ENCODE assay signal across 17 cellular contexts in genomic region chr22:37631448-37632173, GRCh38. TPM values are rescaled to one million over a fixed set of nuclear protein-coding genes. Genes with fewer than 3 reads are reported as not detected.
DNase-seq lines count a peak whose midpoint lies in the region; ATAC-seq and TF ChIP-seq lines count a peak whose summit lies in the region.
"Had no signal": no experiment of that assay in that cellular context is flagged by ENCODE, and none has a peak within 500 bp of the region (broad histone marks: within the 10 kb centered on the region; RNA-seq: fewer than 3 reads in every experiment).

No MANE protein-coding gene starts in this region.

- no peaks in the 10 kb centered on the region for H3K27me3 Mint-ChIP-seq in CD4-positive, alpha-beta T cell
- H3K27me3 Mint-ChIP-seq in chondrocyte (ENCODE audit: low read depth) = no peaks in the 10 kb centered on the region
- no peaks in the 10 kb centered on the region for H3K27me3 Mint-ChIP-seq in nephron (ENCODE audit: low read depth)

- POLR2A ChIA-PET in CD4-positive, alpha-beta T cell (lab: Charles Lee) = interaction anchor here (1.3 to 5.2 kb wide), 5 partner anchors 9 to 45 kb away, joined by 3 to 43 read pairs (median 23); partner anchors contain the start of genes GGA1, LGALS1 and PDXP

- no peaks in the 10 kb centered on the region for H3K9me3 ChIP-seq in CD4-positive, alpha-beta T cell (ENCODE audit: control insufficient read depth, low read length)
- H3K9me3 ChIP-seq: pancreas had no signal

- no peak for DNase-seq in CD4-positive, alpha-beta T cell
- DNase-seq in HL-60 (ENCODE audit: low read depth in 1 of 2, low spot score in 1 of 2) (no peak), chondrocyte (ENCODE audit: low spot score) (peak; percentile 60), GF-D8 (lab: John Stamatoyannopoulos, UW) (no peak), GDM1 (lab: John Stamatoyannopoulos, UW) (no peak)
- DNase-seq: activated effector memory CD4-positive, alpha-beta T cell treated with anti-CD3 and anti-CD28 coated beads, Interleukin-2, amount 50 U/mL, for 16 hours; Calu3; foreskin keratinocyte; NCI-H1092; NCI-H526; pancreas; SHP77; stimulated activated naive CD4-positive, alpha-beta T cell had no signal

- peak overlapping the region; percentile 65 for H3K27ac ChIP-seq in CD4-positive, alpha-beta T cell (ENCODE audit: low read depth, low read length)
- peak overlapping the region; percentile 87; the same call in 1 of the 2 replicates for H3K27ac ChIP-seq in HL-60 (replicated peaks)
- H3K27ac ChIP-seq: foreskin keratinocyte, pancreas had no signal

- H3K9me3 Mint-ChIP-seq in CD4-positive, alpha-beta T cell = no peaks in the 10 kb centered on the region
- no peaks in the 10 kb centered on the region for H3K9me3 Mint-ChIP-seq in chondrocyte (ENCODE audit: low read depth)
- H3K9me3 Mint-ChIP-seq in nephron = no peaks in the 10 kb centered on the region

- intact Hi-C loops in CD4-positive, alpha-beta T cell (cut with DNase I, micrococcal nuclease) = no loop called here

- peaks cover 4% of the 10 kb centered on the region for H3K36me3 Mint-ChIP-seq in CD4-positive, alpha-beta T cell (ENCODE audit: low read depth)
- H3K36me3 Mint-ChIP-seq in chondrocyte (ENCODE audit: low read depth) (peaks cover 2% of the 10 kb centered on the region), nephron (ENCODE audit: low read depth) (no peaks in the 10 kb centered on the region)

- peaks cover 68% of the 10 kb centered on the region for H3K4me1 Mint-ChIP-seq in CD4-positive, alpha-beta T cell (ENCODE audit: low read depth)
- H3K4me1 Mint-ChIP-seq in chondrocyte (ENCODE audit: low read depth) (peaks cover 24% of the 10 kb centered on the region), nephron (peaks cover 46% of the 10 kb centered on the region)

- H3K27ac Mint-ChIP-seq in CD4-positive, alpha-beta T cell = peak overlapping the region; percentile 94
- H3K27ac Mint-ChIP-seq in chondrocyte (ENCODE audit: unreplicated experiment) = no peak overlapping the region
- H3K27ac Mint-ChIP-seq in nephron = peak overlapping the region; percentile 76 to 93 (median 86)

- no peak for TF ChIP-seq CTCF in CD4-positive, alpha-beta T cell (IDR thresholded peaks at IDR 0.05)
- TF ChIP-seq CTCF in HL-60 (IDR thresholded peaks at IDR 0.05; ENCODE audit: insufficient read depth, low read length) = no peak
- no peak for TF ChIP-seq CTCF in chondrocyte (IDR thresholded peaks at IDR 0.05)
- no peak for TF ChIP-seq CTCF in nephron (IDR thresholded peaks at IDR 0.05; ENCODE audit: unreplicated experiment in 3 of 3)

- CTCF ChIA-PET in CD4-positive, alpha-beta T cell (lab: Charles Lee) = interaction anchor here (2.1 to 8.6 kb wide), 4 partner anchors 12 to 50 kb away, joined by 7 to 49 read pairs (median 16); partner anchors contain the start of gene GGA1

- no peaks in the 10 kb centered on the region for H3K27me3 ChIP-seq in CD4-positive, alpha-beta T cell (ENCODE audit: control insufficient read depth, insufficient read depth, low read length)
- H3K27me3 ChIP-seq in HL-60 (ENCODE audit: insufficient read depth, poor library complexity, severe bottlenecking) = no peaks in the 10 kb centered on the region
- H3K27me3 ChIP-seq: foreskin keratinocyte, pancreas had no signal

- ATAC-seq in CD4-positive, alpha-beta T cell (ENCODE audit: poor library complexity) = no peak
- ATAC-seq in GM18873 (IDR thresholded peaks at IDR 0.05; ENCODE audit: low FRiP score, unreplicated experiment) = no peak
- ATAC-seq: foreskin keratinocyte, pancreas had no signal

- H3K4me3 ChIP-seq in HL-60 (replicated peaks; ENCODE audit: insufficient read depth, low read length) = no peak overlapping the region
- H3K4me3 ChIP-seq: coronary artery, pancreas had no signal

- H3K4me3 Mint-ChIP-seq in CD4-positive, alpha-beta T cell = peak overlapping the region; percentile 25
- no peak overlapping the region for H3K4me3 Mint-ChIP-seq in chondrocyte (ENCODE audit: unreplicated experiment)
- H3K4me3 Mint-ChIP-seq in nephron = no peak overlapping the region

RNA-seq across cellular contexts. Expression of gene SH3BP1, which starts 7.9 kb away (rescaled TPM):
- 10 to 100 TPM; 46.9 to 49.0 TPM for total RNA-seq in CD4-positive, alpha-beta T cell
- total RNA-seq in chondrocyte = 1.6 to 2.7 TPM (median 2.4 TPM) in 3 replicates

RNA-seq across cellular contexts. Expression of gene GGA1, which starts 23.0 kb away (rescaled TPM):
- total RNA-seq in CD4-positive, alpha-beta T cell = 10 to 100 TPM; 57.0 to 60.9 TPM
- total RNA-seq in chondrocyte = 32.0 to 35.9 TPM (median 34.8 TPM) in 3 replicates

RNA-seq across cellular contexts. Expression of gene PDXP, which starts 26.9 kb away (rescaled TPM):
- 1 to 10 TPM; 1.5 TPM for total RNA-seq in CD4-positive, alpha-beta T cell
- total RNA-seq in chondrocyte = 14.8 to 17.2 TPM (median 15.2 TPM) in 3 replicates

RNA-seq across cellular contexts. Expression of gene LGALS1, which starts 43.8 kb away (rescaled TPM):
- total RNA-seq in CD4-positive, alpha-beta T cell = 10 to 100 TPM; 85.1 to 93.7 TPM
- total RNA-seq in chondrocyte = 1,066 to 2,807 TPM (median 2,760 TPM) in 3 replicates

RNA-seq across cellular contexts. Expression of gene LGALS2, which starts 51.7 kb away (rescaled TPM):
- 1 to 10 TPM; 2.6 to 3.0 TPM for total RNA-seq in CD4-positive, alpha-beta T cell
- not detected in 3 replicates for total RNA-seq in chondrocyte
- total RNA-seq: foreskin keratinocyte, HT1080 had no signal

Comparison
In these comparisons a context has a peak if more than half of its experiments do, and no peak if none do; other contexts are left out.
1. RNA of gene SH3BP1, which starts 7.9 kb away (total RNA-seq): 46.9 to 49.0 TPM in CD4-positive, alpha-beta T cell; 1.6 to 2.7 TPM in chondrocyte; every median in the first group is over 10 times any median in the second.